11 cellular contexts compared by ENCODE assay signal in genomic region chr3:190073264-190073663, GRCh38. TPM values are rescaled to one million over a fixed set of nuclear protein-coding genes. Genes with fewer than 3 reads are reported as not detected.
DNase-seq lines count a peak whose midpoint lies in the region; ATAC-seq and FAIRE-seq lines count a peak whose summit lies in the region.
"Had no signal": no experiment of that assay in that cellular context is flagged by ENCODE, and none has a peak within 500 bp of the region (broad histone marks: within the 10 kb centered on the region; RNA-seq: fewer than 3 reads in every experiment).

No MANE protein-coding gene starts in this region.

- no peak for FAIRE-seq in urothelium cell line (lab: Jason Lieb, UNC)
- FAIRE-seq: bronchial epithelial cell had no signal

- DNase-seq in Caki2 (ENCODE audit: low read depth) (peak; percentile 89), H4 (ENCODE audit: low spot score) (peak; percentile 43), NCI-H510A (lab: John Stamatoyannopoulos, UW) (peak; percentile 21), iris pigment epithelial cell (ENCODE audit: low read depth) (peak; percentile 55), HCEC 1CT (no peak), posterior vena cava (ENCODE audit: low spot score) (no peak), urothelium cell line (ENCODE audit: low spot score) (no peak)
- DNase-seq: activated CD4-positive, alpha-beta T cell treated with anti-CD3 and anti-CD28 coated beads, Interleukin-2, amount 50 U/mL, for 48 hours; ovary had no signal

- intact Hi-C loops in posterior vena cava (cut with DNase I) = no loop called here

- in situ Hi-C loops in Caki2 (cut with HindIII; ENCODE audit: low pct_unique_long_range_greater_than_20kb, low sequenced_read_pairs) = no loop called here

- ATAC-seq in GM19035 (IDR thresholded peaks at IDR 0.05; ENCODE audit: unreplicated experiment) = no peak

RNA-seq across cellular contexts. Expression of gene P3H2, which starts 47.4 kb away (rescaled TPM):
- 152 and 185 TPM in 2 replicates for total RNA-seq in Caki2 (2014; rRNA removed; shearing (Covaris generic); ENCODE audit: low replicate concordance)
- total RNA-seq in H4 (2014; rRNA removed; shearing (Covaris generic)) = 22.7 and 28.7 TPM in 2 replicates
- 10 to 100 TPM in 1 of 2 donors, 1 to 10 TPM in 1; 9.7 to 20.5 TPM for total RNA-seq in posterior vena cava

Comparison
In these comparisons a context has a peak if more than half of its experiments do, and no peak if none do; other contexts are left out.
1. DNase-seq: peak in Caki2 (single experiment), H4 (single experiment), NCI-H510A (single experiment) and iris pigment epithelial cell (single experiment); none in HCEC 1CT (single experiment), posterior vena cava (single experiment) and urothelium cell line (single experiment).